Comparison of ENCODE assay signal across 23 cellular contexts in genomic region chr1:209443361-209443931, GRCh38.
"Had no signal": no experiment of that assay in that cellular context is flagged by ENCODE, and none has a peak within 500 bp of the region (broad histone marks: within the 10 kb centered on the region; RNA-seq: fewer than 3 reads in every experiment).

No MANE protein-coding gene starts in this region.

- H3K9me3 ChIP-seq: gastrocnemius medialis, right lobe of liver, testis, upper lobe of right lung had no signal

- DNase-seq: activated CD4-positive, alpha-beta T cell treated with anti-CD3 and anti-CD28 coated beads for 4 hours; activated CD4-positive, alpha-beta T cell treated with anti-CD3 and anti-CD28 coated beads, Interleukin-2, amount 50 U/mL, for 48 hours; activated CD4-positive, CD25-positive, alpha-beta regulatory T cell; activated naive CD4-positive, alpha-beta T cell treated with Interleukin-2 at 50 U/mL for 16 hours; activated naive CD8-positive, alpha-beta T cell treated with anti-CD3 and anti-CD28 coated beads for 36 hours; activated T-cell treated with anti-CD3 and anti-CD28 coated beads, Interleukin-2, amount 50 U/mL, for 48 hours; amniotic stem cell; cerebellar nuclear complex; gastrocnemius medialis; head of caudate nucleus; islet precursor cell; left colon; mesenchymal stem cell; naive thymus-derived CD4-positive, alpha-beta T cell; occipital lobe; right lobe of liver; stimulated activated CD4-positive, alpha-beta T cell treated with anti-CD3 and anti-CD28 coated beads, Interleukin-2, amount 100 ng/mL, for 24 hours; stimulated activated naive B cell treated with anti-CD40 and anti-IgM and Interleukin-4, amounts not matched to agents 10 μg/mL and 1 μg/mL and 100 μg/mL, for 72 hours; T-helper 17 cell; testis; upper lobe of right lung had no signal

- H3K4me3 ChIP-seq: coronary artery, gastrocnemius medialis, right lobe of liver, skin epidermis, testis, upper lobe of right lung had no signal

- H3K27me3 ChIP-seq: gastrocnemius medialis, right lobe of liver, testis, upper lobe of right lung had no signal

- ATAC-seq: gastrocnemius medialis; left colon; naive thymus-derived CD4-positive, alpha-beta T cell; right lobe of liver; stimulated activated naive B cell treated with anti-CD40 and anti-IgM and Interleukin-4, amounts not matched to agents 10 μg/mL and 1 μg/mL and 100 μg/mL, for 72 hours; T-helper 17 cell; upper lobe of right lung had no signal

- H3K36me3 ChIP-seq: gastrocnemius medialis, right lobe of liver, upper lobe of right lung had no signal

- H3K27ac ChIP-seq: coronary artery, gastrocnemius medialis, right lobe of liver, testis, upper lobe of right lung had no signal

- H3K4me1 ChIP-seq: gastrocnemius medialis, right lobe of liver, testis, upper lobe of right lung had no signal
